9 cellular contexts compared by ENCODE assay signal in the genomic region with DNA sequence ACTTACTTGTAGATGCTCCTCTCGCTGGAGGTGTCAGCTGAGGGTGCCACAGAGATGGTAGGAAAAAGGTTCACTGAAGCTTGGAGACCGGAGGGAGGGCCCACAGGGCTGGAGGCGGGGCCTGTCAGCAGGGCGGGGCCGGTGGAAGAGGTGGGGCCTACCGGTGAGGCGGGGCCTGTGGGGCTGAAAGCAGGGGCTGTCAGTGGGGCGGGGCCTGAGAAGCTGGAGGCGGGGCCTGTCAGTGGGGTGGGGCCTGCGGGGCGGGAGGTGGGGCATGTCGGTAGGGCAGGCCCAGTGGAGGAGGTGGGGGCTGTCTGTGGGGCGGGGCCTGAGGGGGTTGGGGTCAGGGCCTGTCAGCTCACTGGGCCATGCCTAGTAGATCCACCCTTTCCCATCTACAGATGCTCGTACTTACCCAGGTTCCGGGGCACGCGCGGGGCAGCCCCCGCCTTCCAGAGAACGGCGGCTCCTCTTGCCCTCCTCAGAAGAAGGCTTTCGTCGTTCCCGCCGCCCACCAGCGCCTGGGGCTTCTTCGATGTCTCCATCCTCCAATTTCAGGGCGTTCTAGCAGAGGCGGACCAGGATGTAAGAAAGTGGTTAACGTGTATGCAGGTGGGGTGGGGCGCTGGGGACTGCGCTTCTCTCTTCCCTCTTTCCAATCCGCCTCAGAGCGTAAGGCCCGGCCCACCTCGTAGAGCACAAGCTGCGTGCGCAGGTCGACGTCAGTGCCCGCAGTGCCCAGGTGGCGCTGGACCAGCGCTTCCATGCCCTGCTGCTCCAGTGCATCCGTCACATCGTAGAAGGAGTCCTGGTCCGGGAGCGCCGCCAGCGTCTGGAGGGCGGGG. TPM values are rescaled to one million over a fixed set of nuclear protein-coding genes. Genes with fewer than 3 reads are reported as not detected.
DNase-seq lines count a peak whose midpoint lies in the region; ATAC-seq and TF ChIP-seq lines count a peak whose summit lies in the region.
"Had no signal": no experiment of that assay in that cellular context is flagged by ENCODE, and none has a peak within 500 bp of the region (broad histone marks: within the 10 kb centered on the region; RNA-seq: fewer than 3 reads in every experiment).

No MANE protein-coding gene starts in this region.

- no peaks in the 10 kb centered on the region for H3K9me3 Mint-ChIP-seq in nephron progenitor cell

- H3K36me3 Mint-ChIP-seq in nephron progenitor cell (ENCODE audit: low read depth) = peaks cover 20% of the 10 kb centered on the region

- in situ Hi-C loops in Caki2 (cut with HindIII; ENCODE audit: low pct_unique_long_range_greater_than_20kb, low sequenced_read_pairs) = no loop called here

- no peak for TF ChIP-seq CTCF in nephron progenitor cell (IDR thresholded peaks at IDR 0.05)

- H3K27ac Mint-ChIP-seq in nephron progenitor cell = no peak overlapping the region

- no peaks in the 10 kb centered on the region for H3K27me3 Mint-ChIP-seq in nephron progenitor cell (ENCODE audit: low read depth, poor library complexity)

- peaks cover 28% of the 10 kb centered on the region for H3K4me1 Mint-ChIP-seq in nephron progenitor cell

- no peak overlapping the region for H3K4me3 Mint-ChIP-seq in nephron progenitor cell

- DNase-seq in Caki2 (ENCODE audit: low read depth) = peak; percentile 67
- DNase-seq in activated CD4-positive, CD25-positive, alpha-beta regulatory T cell (lab: John Stamatoyannopoulos, UW) = peak; percentile 31 to 57 (median 40)
- peak; percentile 81 for DNase-seq in central memory CD4-positive, alpha-beta T cell
- peak; percentile 77 for DNase-seq in nephron progenitor cell
- no peak for DNase-seq in NCI-H524 (lab: John Stamatoyannopoulos, UW)
- DNase-seq in mesenteric fat pad (ENCODE audit: low spot score) = no peak

- ATAC-seq in HG03439 (IDR thresholded peaks at IDR 0.05; ENCODE audit: unreplicated experiment) (peak; percentile 43), HG02798 (IDR thresholded peaks at IDR 0.05; ENCODE audit: poor library complexity, unreplicated experiment) (no peak)
- ATAC-seq: left lung had no signal

RNA-seq across cellular contexts. Expression of a gene that starts 9.8 kb away (rescaled TPM):
- 75.8 and 97.1 TPM in 2 replicates for total RNA-seq in Caki2 (2014; rRNA removed; shearing (Covaris generic); ENCODE audit: low replicate concordance)
- total RNA-seq in mesenteric fat pad = 36.5 TPM

RNA-seq across cellular contexts. Expression of a gene that starts 10.5 kb away (rescaled TPM):
- total RNA-seq in Caki2 (2014; rRNA removed; shearing (Covaris generic); ENCODE audit: low replicate concordance) = 4.1 and 6.2 TPM in 2 replicates
- 36.6 TPM for total RNA-seq in mesenteric fat pad

RNA-seq across cellular contexts. Expression of a gene that starts 12.0 kb away (rescaled TPM):
- not detected in 2 replicates for total RNA-seq in Caki2 (2014; rRNA removed; shearing (Covaris generic); ENCODE audit: low replicate concordance)
- total RNA-seq in mesenteric fat pad = 0.55 TPM

RNA-seq across cellular contexts. Expression of a gene that starts 37.8 kb away (rescaled TPM):
- 1.5 and 1.9 TPM in 2 replicates for total RNA-seq in Caki2 (2014; rRNA removed; shearing (Covaris generic); ENCODE audit: low replicate concordance)
- 1.2 TPM for total RNA-seq in mesenteric fat pad

RNA-seq across cellular contexts. Expression of a gene that starts 42.6 kb away (rescaled TPM):
- 20.5 and 21.2 TPM in 2 replicates for total RNA-seq in Caki2 (2014; rRNA removed; shearing (Covaris generic); ENCODE audit: low replicate concordance)
- 4.0 TPM for total RNA-seq in mesenteric fat pad

Comparison
In these comparisons a context has a peak if more than half of its experiments do, and no peak if none do; other contexts are left out.
1. DNase-seq: peak in Caki2 (single experiment), activated CD4-positive, CD25-positive, alpha-beta regulatory T cell (4 of 4), central memory CD4-positive, alpha-beta T cell (single experiment) and nephron progenitor cell (single experiment); none in NCI-H524 (0 of 2) and mesenteric fat pad (single experiment).